In the genomic region with DNA sequence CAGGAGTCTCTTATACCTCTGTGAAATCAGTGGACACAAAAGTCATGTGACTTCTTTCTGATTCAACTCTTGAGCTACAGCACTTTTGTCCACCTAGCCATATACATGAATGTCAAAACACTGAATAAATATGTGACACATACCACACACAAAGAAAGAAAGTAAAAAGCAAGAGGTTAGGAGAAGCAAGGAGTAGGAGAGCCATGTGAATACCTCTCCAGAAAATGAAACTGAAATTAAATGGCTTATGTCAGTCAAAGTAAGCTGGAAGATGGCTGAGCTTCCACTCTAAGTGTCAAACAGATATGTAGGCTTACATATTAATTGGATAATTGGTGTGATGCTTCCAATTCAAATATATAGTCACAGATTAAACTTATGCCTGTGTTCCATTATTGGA, we compare ENCODE assay signal across 30 cellular contexts.
"Had no signal": no experiment of that assay in that cellular context is flagged by ENCODE, and none has a peak within 500 bp of the region (broad histone marks: within the 10 kb centered on the region; RNA-seq: fewer than 3 reads in every experiment).

No MANE protein-coding gene starts in this region.

- H3K27me3 ChIP-seq: adrenal gland, body of pancreas, esophagus muscularis mucosa, foreskin keratinocyte, gastrocnemius medialis, heart left ventricle had no signal

- ATAC-seq: activated CD4-positive, alpha-beta T cell treated with anti-CD3 and anti-CD28 coated beads for 36 hours; activated CD8-positive, alpha-beta T cell treated with anti-CD3 and anti-CD28 coated beads for 36 hours; activated T-cell treated with anti-CD3 and anti-CD28 coated beads, Interleukin-2, amount 50 U/mL, for 4 hours; activated T-helper 17 cell treated with anti-CD3 and anti-CD28 coated beads, Interleukin-2, amount 50 U/mL, for 72 hours; body of pancreas; effector memory CD8-positive, alpha-beta T cell; foreskin keratinocyte; gastrocnemius medialis; heart left ventricle had no signal

- FAIRE-seq: colon had no signal

- H3K4me3 ChIP-seq: adrenal gland, body of pancreas, esophagus muscularis mucosa, gastrocnemius medialis, heart left ventricle had no signal

- H3K4me1 ChIP-seq: adrenal gland, body of pancreas, esophagus muscularis mucosa, foreskin keratinocyte, gastrocnemius medialis, heart left ventricle had no signal

- H3K27ac ChIP-seq: adrenal gland, body of pancreas, esophagus muscularis mucosa, foreskin keratinocyte, gastrocnemius medialis, heart left ventricle had no signal

- DNase-seq: activated CD4-positive, alpha-beta T cell treated with anti-CD3 and anti-CD28 coated beads for 36 hours; activated CD4-positive, alpha-beta T cell treated with anti-CD3 and anti-CD28 coated beads, Interleukin-2, amount 10 ng/mL, durations not matched to agents 24 days and 14 days; activated CD4-positive, alpha-beta T cell treated with anti-CD3 and anti-CD28 coated beads, Interleukin-2, amount 50 U/mL, for 48 hours; activated CD4-positive, CD25-positive, alpha-beta regulatory T cell; activated CD4-positive, CD25-positive, alpha-beta regulatory T cell treated with anti-CD3 and anti-CD28 coated beads, Interleukin-2, amount 50 U/mL, for 72 hours; activated CD8-positive, alpha-beta memory T cell treated with anti-CD3 and anti-CD28 coated beads for 24 hours; activated CD8-positive, alpha-beta T cell treated with anti-CD3 and anti-CD28 coated beads for 36 hours; activated effector memory CD4-positive, alpha-beta T cell treated with Interleukin-2 at 50 U/mL for 16 hours; activated gamma-delta T cell treated with Interleukin-2 at 50 U/mL for 16 hours; activated naive CD4-positive, alpha-beta T cell treated with anti-CD3 and anti-CD28 coated beads, Interleukin-2, amount 50 U/mL, for 16 hours; activated naive CD4-positive, alpha-beta T cell treated with Interleukin-2 at 50 U/mL for 16 hours; activated T-cell treated with anti-CD3 and anti-CD28 coated beads, Interleukin-2, amount 50 U/mL, for 4 hours; adrenal gland; amygdala; aorta; body of pancreas; caudate nucleus; cortex of kidney; dermis blood vessel endothelial cell; effector CD4-positive, alpha-beta T cell; effector memory CD8-positive, alpha-beta T cell; erythroblast; foreskin keratinocyte; gastrocnemius medialis; glutamatergic neuron; heart left ventricle; T-helper 2 cell had no signal

- H3K36me3 ChIP-seq: adrenal gland, esophagus muscularis mucosa, gastrocnemius medialis, heart left ventricle had no signal

- H3K9me3 ChIP-seq: adrenal gland, body of pancreas, esophagus muscularis mucosa, gastrocnemius medialis had no signal
